In the genomic region with DNA sequence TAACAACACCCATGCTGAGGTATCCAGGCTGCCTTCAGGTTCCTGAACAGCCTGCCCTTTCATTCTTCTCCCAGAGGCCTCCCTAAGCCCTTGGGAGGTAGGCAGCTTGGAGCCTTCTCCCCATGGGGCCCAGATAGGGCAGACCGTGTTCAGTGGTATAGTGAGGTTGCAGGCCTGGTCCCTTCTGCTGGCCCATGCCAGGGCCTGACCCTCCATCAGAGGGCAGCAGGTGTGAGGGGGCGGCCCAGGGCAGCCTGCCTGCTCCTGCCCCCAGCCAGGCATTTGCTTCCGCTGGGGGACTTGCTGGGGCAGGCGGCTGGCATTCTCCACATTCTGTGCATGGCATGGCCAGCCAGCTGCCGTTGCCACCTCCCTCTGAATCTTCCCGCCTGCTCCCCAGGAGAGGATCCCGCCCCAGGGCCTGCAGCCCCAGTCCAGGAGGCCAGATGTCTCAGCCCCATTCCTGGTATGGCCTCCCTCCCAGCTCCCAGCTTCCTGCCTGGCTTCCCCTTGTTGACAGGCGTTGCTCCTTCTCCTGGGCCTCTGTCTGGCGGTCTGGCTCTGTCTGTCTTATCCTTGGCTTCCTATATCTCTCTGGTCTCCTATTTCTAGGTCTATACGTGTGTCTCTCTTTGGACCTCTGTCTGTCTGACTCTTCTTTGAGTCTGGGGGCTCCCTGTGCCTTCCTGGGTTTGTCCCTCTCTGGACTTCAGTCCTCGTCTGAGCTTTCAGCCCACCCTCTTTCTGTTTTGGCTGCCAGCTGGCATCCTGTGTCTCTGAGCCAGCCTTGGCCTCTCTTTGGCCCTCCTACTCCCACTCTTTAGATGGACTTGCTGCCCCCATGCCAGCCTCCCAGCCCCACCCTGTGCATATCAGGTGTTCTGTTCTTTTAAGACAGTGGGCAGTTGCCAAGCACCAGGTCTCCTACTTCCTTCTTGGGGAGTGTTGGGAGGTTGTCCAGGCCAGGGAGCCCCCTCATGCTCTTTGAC, we compare ENCODE assay signal across 10 cellular contexts. TPM values are rescaled to one million over a fixed set of nuclear protein-coding genes. Genes with fewer than 3 reads are reported as not detected.
DNase-seq lines count a peak whose midpoint lies in the region; ATAC-seq, FAIRE-seq and TF ChIP-seq lines count a peak whose summit lies in the region.
"Had no signal": no experiment of that assay in that cellular context is flagged by ENCODE, and none has a peak within 500 bp of the region (broad histone marks: within the 10 kb centered on the region; RNA-seq: fewer than 3 reads in every experiment).

No MANE protein-coding gene starts in this region.

- ATAC-seq in upper lobe of right lung, result no peak

- H3K9me3 Mint-ChIP-seq in activated T-cell treated with anti-CD3 and anti-CD28 coated beads, Interleukin-2, amount 50 U/mL, for 24 hours, result no peaks in the 10 kb centered on the region
- H3K9me3 Mint-ChIP-seq: neural progenitor cell had no signal

- no peak for FAIRE-seq in GM12891 (lab: Jason Lieb, UNC)

- H3K27ac Mint-ChIP-seq in activated T-cell treated with anti-CD3 and anti-CD28 coated beads, Interleukin-2, amount 50 U/mL, for 24 hours, result peak overlapping the region; percentile 93

- H3K27me3 Mint-ChIP-seq in activated T-cell treated with anti-CD3 and anti-CD28 coated beads, Interleukin-2, amount 50 U/mL, for 24 hours, result no peaks in the 10 kb centered on the region

- POLR2A ChIA-PET in GM10248 (lab: Yijun Ruan, JAX), result no interaction called here

- H3K4me1 Mint-ChIP-seq in activated T-cell treated with anti-CD3 and anti-CD28 coated beads, Interleukin-2, amount 50 U/mL, for 24 hours (ENCODE audit: low read depth), result peaks cover 51% of the 10 kb centered on the region

- H3K4me3 ChIP-seq in ascending aorta (peak overlapping the region; percentile 3 to 86), liver (ENCODE audit: low read depth in 1 of 3, low read length in 3 of 3) (no peak overlapping the region), upper lobe of right lung (no peak overlapping the region)
- H3K4me3 ChIP-seq: neural progenitor cell, SJSA1 had no signal

- H3K4me3 Mint-ChIP-seq in activated T-cell treated with anti-CD3 and anti-CD28 coated beads, Interleukin-2, amount 50 U/mL, for 24 hours, result peak overlapping the region; percentile 87

- TF ChIP-seq RAD21 in liver (IDR thresholded peaks at IDR 0.05), result no peak

- no peaks in the 10 kb centered on the region for H3K9me3 ChIP-seq in ascending aorta
- H3K9me3 ChIP-seq in liver (ENCODE audit: control insufficient read depth in 4 of 4, low read length in 3 of 4), result no peaks in the 10 kb centered on the region
- no peaks in the 10 kb centered on the region for H3K9me3 ChIP-seq in upper lobe of right lung
- H3K9me3 ChIP-seq: SJSA1 had no signal

- H3K36me3 ChIP-seq in ascending aorta, result peaks cover 23 to 25% of the 10 kb centered on the region in 2 donors
- peaks cover 5 to 14% (median 8%) of the 10 kb centered on the region in 4 donors for H3K36me3 ChIP-seq in liver (ENCODE audit: control insufficient read depth in 4 of 4, insufficient read depth in 3 of 4, low read depth in 1 of 4, low read length in 3 of 4)
- H3K36me3 ChIP-seq in upper lobe of right lung, result peaks cover 22% of the 10 kb centered on the region
- H3K36me3 ChIP-seq: neural progenitor cell had no signal

- no peaks in the 10 kb centered on the region for H3K27me3 ChIP-seq in ascending aorta
- H3K27me3 ChIP-seq in liver (ENCODE audit: control insufficient read depth in 4 of 4, insufficient read depth in 4 of 4, low read length in 3 of 4), result no peaks in the 10 kb centered on the region
- no peaks in the 10 kb centered on the region for H3K27me3 ChIP-seq in upper lobe of right lung
- H3K27me3 ChIP-seq: neural progenitor cell, SJSA1 had no signal

- 65% methylated on average over 11 of the region's 11 CpGs for WGBS in liver

- CTCF ChIA-PET in GM10248 (lab: Yijun Ruan, JAX), result interaction anchor here (1.1 to 8.0 kb wide), 15 partner anchors 8 to 175 kb away, joined by 3 to 87 read pairs (median 6); a partner anchor contains a TSS

- peak overlapping the region; percentile 93 to 96 for H3K27ac ChIP-seq in ascending aorta
- peak overlapping the region; percentile 28 to 61 for H3K27ac ChIP-seq in liver (ENCODE audit: low read depth in 1 of 2, low read length in 2 of 2)
- peak overlapping the region; percentile 43 for H3K27ac ChIP-seq in upper lobe of right lung
- H3K27ac ChIP-seq: SJSA1 had no signal

- intact Hi-C loops in ascending aorta (cut with DNase I), result no loop called here
- intact Hi-C loops in upper lobe of right lung (cut with DNase I), result no loop called here

- H3K9ac ChIP-seq in liver (ENCODE audit: low read depth in 1 of 2, low read length in 2 of 2), result peak overlapping the region in 1 of 2 donors; percentile 64
- H3K9ac ChIP-seq: neural progenitor cell had no signal

- H3K4me1 ChIP-seq in ascending aorta, result peaks cover 44 to 68% of the 10 kb centered on the region in 2 donors
- peaks cover 22 to 67% (median 44%) of the 10 kb centered on the region in 4 donors for H3K4me1 ChIP-seq in liver (ENCODE audit: control insufficient read depth in 4 of 4, insufficient read depth in 4 of 4, low read length in 3 of 4)
- peaks cover 69% of the 10 kb centered on the region for H3K4me1 ChIP-seq in upper lobe of right lung

- no peak for DNase-seq in activated T-cell treated with anti-CD3 and anti-CD28 coated beads, Interleukin-2, amount 50 U/mL, for 24 hours
- DNase-seq in activated T-cell treated with anti-CD3 and anti-CD28 coated beads, Interleukin-2, amount 50 U/mL, for 1 hour, result no peak
- no peak for DNase-seq in ascending aorta (ENCODE audit: low spot score in 2 of 2)
- no peak for DNase-seq in upper lobe of right lung
- no peak for DNase-seq in GM10248 (ENCODE audit: extremely low spot score)
- DNase-seq in NCI-H1048 (lab: John Stamatoyannopoulos, UW), result no peak
- DNase-seq in GM12891 (ENCODE audit: insufficient read length, low spot score), result no peak

- no peak for TF ChIP-seq CTCF in ascending aorta (IDR thresholded peaks at IDR 0.05)
- TF ChIP-seq CTCF in liver (IDR thresholded peaks at IDR 0.05; ENCODE audit: low read depth, low read length, missing input control), result no peak
- TF ChIP-seq CTCF in upper lobe of right lung (IDR thresholded peaks at IDR 0.05), result no peak
- TF ChIP-seq CTCF in GM10248 (IDR thresholded peaks at IDR 0.05; ENCODE audit: control extremely low read depth, extremely low read depth, low read depth, missing control alignments), result no peak

- TF ChIP-seq POLR2A in GM12891 (IDR thresholded peaks at IDR 0.05; ENCODE audit: low read depth, low read length), result no peak

- H3K36me3 Mint-ChIP-seq in activated T-cell treated with anti-CD3 and anti-CD28 coated beads, Interleukin-2, amount 50 U/mL, for 24 hours (ENCODE audit: low read depth), result peaks cover 41% of the 10 kb centered on the region

TF ChIP-seq in liver, 16 proteins besides CTCF, POLR2A, EP300 and RAD21 (continues in another document):
- TF ChIP-seq RXRA (IDR thresholded peaks at IDR 0.05), result no peak
- TF ChIP-seq HNF4A (conservative IDR thresholded peaks at IDR 0.05), result no peak
- TF ChIP-seq, protein P1, sequence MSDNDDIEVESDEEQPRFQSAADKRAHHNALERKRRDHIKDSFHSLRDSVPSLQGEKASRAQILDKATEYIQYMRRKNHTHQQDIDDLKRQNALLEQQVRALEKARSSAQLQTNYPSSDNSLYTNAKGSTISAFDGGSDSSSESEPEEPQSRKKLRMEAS (IDR thresholded peaks at IDR 0.05), result no peak
- TF ChIP-seq JUND (IDR thresholded peaks at IDR 0.05), result no peak
- no peak for TF ChIP-seq EGR1 (IDR thresholded peaks at IDR 0.05; ENCODE audit: low read depth in 2 of 2)
- no peak for TF ChIP-seq YY1 (IDR thresholded peaks at IDR 0.05)
- TF ChIP-seq NR2F2 (IDR thresholded peaks at IDR 0.05), result no peak

TF ChIP-seq in GM12891, 5 proteins besides CTCF, POLR2A, EP300 and RAD21:
- TF ChIP-seq PAX5 (IDR thresholded peaks at IDR 0.05; ENCODE audit: insufficient read depth, low read length, severe bottlenecking) (no peak), POU2F2 (IDR thresholded peaks at IDR 0.05; ENCODE audit: low read depth, low read length) (no peak), SPI1 (IDR thresholded peaks at IDR 0.05; ENCODE audit: low read depth, low read length) (no peak), TAF1 (IDR thresholded peaks at IDR 0.05; ENCODE audit: low read depth, low read length) (no peak), POLR2AphosphoS5 (IDR thresholded peaks at IDR 0.05; ENCODE audit: low read depth, low read length) (no peak)

RNA-seq across cellular contexts. Expression of a gene that starts 9.1 kb away (rescaled TPM):
- total RNA-seq in ascending aorta (247 TPM), liver (10 to 100 TPM; 14.1 to 21.3 TPM), upper lobe of right lung (76.7 TPM)
- polyA plus RNA-seq in liver, result 10 to 100 TPM in 1 of 2 donors, 1 to 10 TPM in 1; 5.6 to 20.4 TPM
- polyA plus RNA-seq in GM12891 (2012; ENCODE audit: low read depth, missing spikeins), result 18.5 TPM

RNA-seq across cellular contexts. Expression of a gene that starts 23.2 kb away (rescaled TPM):
- 51.6 TPM for total RNA-seq in ascending aorta
- 10 to 100 TPM in 1 of 2 donors, 1 to 10 TPM in 1; 8.7 to 17.1 TPM for total RNA-seq in liver
- 10 to 100 TPM; 10.4 to 21.0 TPM for polyA plus RNA-seq in liver
- 53.9 TPM for total RNA-seq in upper lobe of right lung
- 18.2 TPM for polyA plus RNA-seq in GM12891 (2012; ENCODE audit: low read depth, missing spikeins)

RNA-seq across cellular contexts. Expression of a gene that starts 23.8 kb away (rescaled TPM):
- total RNA-seq in ascending aorta (not detected), liver (under 1 TPM in 1 of 2 donors, not detected in 1; 0.42 TPM), upper lobe of right lung (0.52 TPM)
- under 1 TPM; 0.27 to 0.43 TPM for polyA plus RNA-seq in liver
- 0.40 TPM for polyA plus RNA-seq in GM12891 (2012; ENCODE audit: low read depth, missing spikeins)

RNA-seq across cellular contexts. Expression of a gene that starts 24.3 kb away (rescaled TPM):
- 88.9 TPM for total RNA-seq in ascending aorta
- 10 to 100 TPM in 1 of 2 donors, 1 to 10 TPM in 1; 2.7 to 35.8 TPM for total RNA-seq in liver
- 1 to 10 TPM; 6.4 to 6.7 TPM for polyA plus RNA-seq in liver
- total RNA-seq in upper lobe of right lung, result 13.2 TPM
- polyA plus RNA-seq in GM12891 (2012; ENCODE audit: low read depth, missing spikeins), result 25.0 TPM

RNA-seq across cellular contexts. Expression of a gene that starts 35.0 kb away (rescaled TPM):
- not detected for total RNA-seq in ascending aorta
- total RNA-seq in liver, result under 1 TPM in 1 of 2 donors, not detected in 1; 0.08 TPM
- polyA plus RNA-seq in liver, result under 1 TPM in 1 of 2 donors, not detected in 1; 0.02 TPM
- total RNA-seq in upper lobe of right lung, result 0.35 TPM
- polyA plus RNA-seq in GM12891 (2012; ENCODE audit: low read depth, missing spikeins), result 0.28 TPM
- total RNA-seq: SJSA1 had no signal

Comparison
In these comparisons a context has a peak if more than half of its experiments do, and no peak if none do; other contexts are left out.
1. H3K27ac ChIP-seq: peak in every context shown above with its lines; median percentile 94 in ascending aorta; 44 in liver; 43 in upper lobe of right lung.
2. H3K4me3 ChIP-seq: peak in ascending aorta (2 of 2); none in liver (0 of 3) and upper lobe of right lung (single experiment).